ENCODE assay signal across 8 cellular contexts in genomic region chr17:47203984-47204721, GRCh38. TPM values are rescaled to one million over a fixed set of nuclear protein-coding genes. Genes with fewer than 3 reads are reported as not detected.
DNase-seq lines count a peak whose midpoint lies in the region; ATAC-seq and TF ChIP-seq lines count a peak whose summit lies in the region.

No MANE protein-coding gene starts in this region.

- peak; percentile 56 to 70 for DNase-seq in activated CD4-positive, alpha-beta T cell treated with anti-CD3 and anti-CD28 coated beads, Interleukin-2, amount 50 U/mL, for 48 hours
- DNase-seq in fibroblast of villous mesenchyme (ENCODE audit: low read depth), result peak; percentile 43
- peak; percentile 59 for DNase-seq in stimulated activated naive CD8-positive, alpha-beta T cell treated with anti-CD3 and anti-CD28 coated beads, Interleukin-15, Interleukin-2, amounts not matched to agents 100 U/mL and 50 U/mL, for 24 hours
- DNase-seq in HuH-7.5 (ENCODE audit: low spot score), result no peak
- DNase-seq in lower leg skin (ENCODE audit: low spot score in 2 of 2), result no peak
- DNase-seq in dermis blood vessel endothelial cell, result no peak

- no peak for TF ChIP-seq CTCF in fibroblast of villous mesenchyme (IDR thresholded peaks at IDR 0.05; ENCODE audit: insufficient read depth, low read depth, low read length)
- TF ChIP-seq CTCF in lower leg skin (IDR thresholded peaks at IDR 0.05), result no peak

- WGBS in lower leg skin, 2 donors, result 64 to 69% methylated on average over 6 of the region's 6 CpGs

- intact Hi-C loops in lower leg skin (cut with DNase I; ENCODE audit: low total_unique reads), result no loop called here

- H3K4me3 ChIP-seq in fibroblast of villous mesenchyme (ENCODE audit: low read depth, low read length) (no peak overlapping the region), lower leg skin (ENCODE audit: low read depth, poor library complexity, severe bottlenecking) (no peak overlapping the region)

- no peak for TF ChIP-seq POLR2A in lower leg skin (IDR thresholded peaks at IDR 0.05)

- no peaks in the 10 kb centered on the region for H3K36me3 ChIP-seq in KOPT-K1 (ENCODE audit: insufficient read depth, low read length)

- H3K9me3 ChIP-seq in KOPT-K1 (ENCODE audit: insufficient read depth, low read length, poor library complexity, severe bottlenecking), result no peaks in the 10 kb centered on the region

- H3K27ac ChIP-seq in KOPT-K1 (ENCODE audit: low read depth, low read length, poor library complexity, severe bottlenecking), result peak overlapping the region; percentile 78

- peak; percentile 84 for ATAC-seq in stimulated activated naive CD8-positive, alpha-beta T cell treated with anti-CD3 and anti-CD28 coated beads, Interleukin-15, Interleukin-2, amounts not matched to agents 100 U/mL and 50 U/mL, for 24 hours
- no peak for ATAC-seq in HG02642 (IDR thresholded peaks at IDR 0.05; ENCODE audit: poor library complexity, unreplicated experiment)

RNA-seq across cellular contexts. Expression of gene MYL4, which starts 5.0 kb away (rescaled TPM):
- total RNA-seq in fibroblast of villous mesenchyme, result not detected in 2 replicates
- total RNA-seq in lower leg skin, result under 1 TPM in 1 of 4 donors, not detected in 3; 0.49 TPM
- total RNA-seq in dermis blood vessel endothelial cell, result 0.60 and 1.5 TPM in 2 replicates

RNA-seq across cellular contexts. Expression of gene CDC27, which starts 15.1 kb away (rescaled TPM):
- total RNA-seq in fibroblast of villous mesenchyme, result 95.0 and 130 TPM in 2 replicates
- total RNA-seq in lower leg skin, result 10 to 100 TPM; 27.5 to 40.6 (median 31.0) TPM
- total RNA-seq in dermis blood vessel endothelial cell, result 97.3 and 201 TPM in 2 replicates

RNA-seq across cellular contexts. Expression of gene ITGB3, which starts 49.5 kb away (rescaled TPM):
- total RNA-seq in fibroblast of villous mesenchyme (79.9 and 95.0 TPM in 2 replicates), lower leg skin (1 to 10 TPM; 2.2 to 3.7 (median 3.1) TPM), dermis blood vessel endothelial cell (116 and 150 TPM in 2 replicates)

Comparison
In these comparisons a context has a peak if more than half of its experiments do, and no peak if none do; other contexts are left out.
1. DNase-seq: peak in activated CD4-positive, alpha-beta T cell treated with anti-CD3 and anti-CD28 coated beads, Interleukin-2, amount 50 U/mL, for 48 hours (2 of 2), fibroblast of villous mesenchyme (single experiment) and stimulated activated naive CD8-positive, alpha-beta T cell treated with anti-CD3 and anti-CD28 coated beads, Interleukin-15, Interleukin-2, amounts not matched to agents 100 U/mL and 50 U/mL, for 24 hours (single experiment); none in HuH-7.5 (single experiment), lower leg skin (0 of 2) and dermis blood vessel endothelial cell (single experiment).
2. RNA of gene ITGB3, which starts 49.5 kb away (total RNA-seq): 116 to 150 TPM in dermis blood vessel endothelial cell and 79.9 to 95.0 TPM in fibroblast of villous mesenchyme; 2.2 to 3.7 TPM in lower leg skin; every median in the first group is over 10 times any median in the second.